In the genomic region with DNA sequence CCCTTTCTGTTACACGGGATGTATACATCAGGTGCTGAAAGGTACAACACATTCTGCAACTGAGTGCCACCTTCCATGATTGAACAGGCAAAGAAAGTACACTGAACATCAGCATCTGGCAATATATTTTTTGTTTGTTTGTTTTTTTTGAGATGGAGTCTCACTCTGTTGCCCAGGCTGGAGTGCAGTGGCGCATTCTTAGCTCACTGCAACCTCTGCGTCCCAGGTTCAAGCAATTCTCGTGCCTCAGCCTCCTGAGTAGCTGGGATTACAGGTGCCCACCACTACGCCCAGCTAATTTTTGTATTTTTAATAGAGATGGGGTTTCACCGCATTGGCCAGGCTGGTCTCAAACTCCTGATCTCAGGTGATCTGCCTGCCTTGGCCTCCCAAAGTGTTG, we compare ENCODE assay signal across 14 cellular contexts. TPM values are rescaled to one million over a fixed set of nuclear protein-coding genes. Genes with fewer than 3 reads are reported as not detected.
"Had no signal": no experiment of that assay in that cellular context is flagged by ENCODE, and none has a peak within 500 bp of the region (broad histone marks: within the 10 kb centered on the region; RNA-seq: fewer than 3 reads in every experiment).

No MANE protein-coding gene starts in this region.

RNA-seq across cellular contexts. Expression of a gene that starts 42.4 kb away (rescaled TPM):
- total RNA-seq: dermis blood vessel endothelial cell; left lung; lung microvascular endothelial cell; mesenteric fat pad; mononuclear cell; naive thymus-derived CD4-positive, alpha-beta T cell; osteocyte; pulmonary artery endothelial cell; right atrium auricular region; smooth muscle cell; subcutaneous adipose tissue; uterus had no signal
- polyA plus RNA-seq: immature natural killer cell; naive thymus-derived CD4-positive, alpha-beta T cell; neural cell had no signal
